30 cellular contexts compared by ENCODE assay signal in genomic region chr6:140245641-140246040, GRCh38.
"Had no signal": no experiment of that assay in that cellular context is flagged by ENCODE, and none has a peak within 500 bp of the region (broad histone marks: within the 10 kb centered on the region; RNA-seq: fewer than 3 reads in every experiment).

No MANE protein-coding gene starts in this region.

- DNase-seq: activated CD4-positive, alpha-beta T cell treated with anti-CD3 and anti-CD28 coated beads for 1 hour; activated CD4-positive, alpha-beta T cell treated with anti-CD3 and anti-CD28 coated beads for 4 hours; activated CD4-positive, alpha-beta T cell treated with anti-CD3 and anti-CD28 coated beads, Interleukin-2, amount 10 ng/mL, durations not matched to agents 7 days and 5 days; activated CD4-positive, alpha-beta T cell treated with anti-CD3 and anti-CD28 coated beads, Interleukin-2, amount 50 U/mL, for 4 hours; activated CD8-positive, alpha-beta memory T cell treated with anti-CD3 and anti-CD28 coated beads for 24 hours; activated CD8-positive, alpha-beta T cell treated with anti-CD3 and anti-CD28 coated beads for 36 hours; activated effector memory CD4-positive, alpha-beta T cell treated with Interleukin-2 at 50 U/mL for 16 hours; activated gamma-delta T cell treated with Interleukin-2 at 50 U/mL for 16 hours; activated naive CD4-positive, alpha-beta T cell treated with anti-CD3 and anti-CD28 coated beads, Interleukin-2, amount 50 U/mL, for 16 hours; activated naive CD4-positive, alpha-beta T cell treated with Interleukin-2 at 50 U/mL for 16 hours; activated T-cell treated with anti-CD3 and anti-CD28 coated beads, Interleukin-2, amount 50 U/mL, for 4 hours; amniotic stem cell; anterior cingulate cortex; caudate nucleus; cortex of kidney; dermis blood vessel endothelial cell; effector CD4-positive, alpha-beta T cell; esophagus squamous epithelium; foreskin melanocyte; heart right ventricle; T-helper 1 cell; T-helper 17 cell had no signal

- ATAC-seq: activated CD8-positive, alpha-beta T cell treated with anti-CD3 and anti-CD28 coated beads for 36 hours; activated T-cell treated with anti-CD3 and anti-CD28 coated beads, Interleukin-2, amount 50 U/mL, for 4 hours; activated T-helper 17 cell treated with anti-CD3 and anti-CD28 coated beads, Interleukin-2, amount 50 U/mL, for 72 hours; gastroesophageal sphincter; heart right ventricle; T-helper 17 cell; WTC11 had no signal

- FAIRE-seq: astrocyte, colon, endometrium, endothelial cell of umbilical vein had no signal

- H3K27ac ChIP-seq: epithelial cell of prostate, esophagus squamous epithelium, gastroesophageal sphincter, heart right ventricle had no signal

- H3K4me3 ChIP-seq: esophagus squamous epithelium, gastroesophageal sphincter, heart right ventricle had no signal

- H3K36me3 ChIP-seq: esophagus squamous epithelium, gastroesophageal sphincter, heart right ventricle had no signal

- H3K27me3 ChIP-seq: esophagus squamous epithelium, gastroesophageal sphincter, heart right ventricle had no signal

- H3K4me1 ChIP-seq: esophagus squamous epithelium, gastroesophageal sphincter, heart right ventricle had no signal

- H3K9me3 ChIP-seq: esophagus squamous epithelium, gastroesophageal sphincter had no signal
